ENCODE assay signal across 21 cellular contexts in genomic region chr4:138614462-138615142, GRCh38.
DNase-seq lines count a peak whose midpoint lies in the region; ATAC-seq and TF ChIP-seq lines count a peak whose summit lies in the region.
"Had no signal": no experiment of that assay in that cellular context is flagged by ENCODE, and none has a peak within 500 bp of the region (broad histone marks: within the 10 kb centered on the region; RNA-seq: fewer than 3 reads in every experiment).

No MANE protein-coding gene starts in this region.

- WGBS in mesodermal cell (ENCODE audit: insufficient coverage in 2 of 2), 2 experiments = 92 to 100% methylated on average over 1 to 2 of the region's 3 CpGs

- H3K4me1 ChIP-seq in BLaER1 (peaks cover 22% of the 10 kb centered on the region), HAP-1 (peaks cover 17% of the 10 kb centered on the region), mesodermal cell (ENCODE audit: control insufficient read depth, insufficient read depth, low read length, poor library complexity, severe bottlenecking) (peaks cover 5% of the 10 kb centered on the region)
- H3K4me1 ChIP-seq: A549 had no signal

- H3K9me3 ChIP-seq in BLaER1 (peaks cover 13% of the 10 kb centered on the region), HAP-1 (no peaks in the 10 kb centered on the region), mesodermal cell (ENCODE audit: control insufficient read depth, low read length) (peaks cover 5% of the 10 kb centered on the region)
- H3K9me3 ChIP-seq: A549 had no signal

- DNase-seq in HAP-1 (ENCODE audit: low spot score in 2 of 2) = peak; percentile 12 to 60
- no peak for DNase-seq in activated CD4-positive, alpha-beta T cell treated with anti-CD3 and anti-CD28 coated beads, Interleukin-2, amount 50 U/mL, for 48 hours
- DNase-seq: C1 segment of cervical spinal cord; CD4-positive, CD25-positive, alpha-beta regulatory T cell; CD8-positive, alpha-beta memory T cell; COR-L47; DMS 273 treated with DMSO at 0.1 percent for 48 hours; DMS53; DND-41; GM23248; HFFc6; KG1 had no signal

- in situ Hi-C loops in HAP-1 (cut with MboI; ENCODE audit: low sequenced_read_pairs) = no loop called here

- no peak overlapping the region for H3K9ac ChIP-seq in BLaER1
- H3K9ac ChIP-seq: GM23248 had no signal

- H3K4me2 ChIP-seq in BLaER1 = peak overlapping the region; percentile 59
- H3K4me2 ChIP-seq: A549 had no signal

- no peak overlapping the region for H3K27ac ChIP-seq in BLaER1
- peak overlapping the region; percentile 24 for H3K27ac ChIP-seq in mesodermal cell (ENCODE audit: low read depth, low read length, severe bottlenecking)
- H3K27ac ChIP-seq: 22Rv1, A549, GM23248 had no signal

- no peaks in the 10 kb centered on the region for H4K20me1 ChIP-seq in BLaER1

- H3K27me3 ChIP-seq in BLaER1 (no peaks in the 10 kb centered on the region), HAP-1 (ENCODE audit: low read depth) (no peaks in the 10 kb centered on the region)

- H3K4me3 ChIP-seq in BLaER1 (no peak overlapping the region), HAP-1 (no peak overlapping the region), mesodermal cell (ENCODE audit: extremely low read depth, insufficient read depth, low read length, poor library complexity, severe bottlenecking) (no peak overlapping the region)
- H3K4me3 ChIP-seq: A549, GM23248 had no signal

- ATAC-seq in SK-N-SH treated with all-trans-retinoic acid at 6 μM for 48 hours (no peak), GM19395 (IDR thresholded peaks at IDR 0.05; ENCODE audit: unreplicated experiment) (no peak), esophagus mucosa (no peak), HG02970 (IDR thresholded peaks at IDR 0.05; ENCODE audit: low FRiP score, unreplicated experiment) (no peak)
- ATAC-seq: A549, HCT116 had no signal

- H3K36me3 ChIP-seq in BLaER1 = no peaks in the 10 kb centered on the region
- no peaks in the 10 kb centered on the region for H3K36me3 ChIP-seq in HAP-1 (replicated peaks)
- no peaks in the 10 kb centered on the region for H3K36me3 ChIP-seq in mesodermal cell (ENCODE audit: control insufficient read depth, insufficient read depth, low read length)

TF ChIP-seq in SK-N-SH treated with all-trans-retinoic acid at 6 μM for 48 hours, 23 proteins besides CTCF, POLR2A, EP300 and RAD21:
- TF ChIP-seq CREB5 (CRISPR knock-in tag; IDR thresholded peaks at IDR 0.05; ENCODE audit: low read depth) (no peak), RARB (CRISPR knock-in tag; IDR thresholded peaks at IDR 0.05) (no peak), ISL1 (CRISPR knock-in tag; IDR thresholded peaks at IDR 0.05) (peak; percentile 48; the same call in 1 of the 2 replicates), BACH2 (CRISPR knock-in tag; IDR thresholded peaks at IDR 0.05; ENCODE audit: borderline replicate concordance) (no peak)

Comparison
In these comparisons a context has a peak if more than half of its experiments do, and no peak if none do; other contexts are left out.
1. DNase-seq: peak in HAP-1 (2 of 2); none in activated CD4-positive, alpha-beta T cell treated with anti-CD3 and anti-CD28 coated beads, Interleukin-2, amount 50 U/mL, for 48 hours (0 of 2).